ENCODE assay signal across 8 cellular contexts in the genomic region with DNA sequence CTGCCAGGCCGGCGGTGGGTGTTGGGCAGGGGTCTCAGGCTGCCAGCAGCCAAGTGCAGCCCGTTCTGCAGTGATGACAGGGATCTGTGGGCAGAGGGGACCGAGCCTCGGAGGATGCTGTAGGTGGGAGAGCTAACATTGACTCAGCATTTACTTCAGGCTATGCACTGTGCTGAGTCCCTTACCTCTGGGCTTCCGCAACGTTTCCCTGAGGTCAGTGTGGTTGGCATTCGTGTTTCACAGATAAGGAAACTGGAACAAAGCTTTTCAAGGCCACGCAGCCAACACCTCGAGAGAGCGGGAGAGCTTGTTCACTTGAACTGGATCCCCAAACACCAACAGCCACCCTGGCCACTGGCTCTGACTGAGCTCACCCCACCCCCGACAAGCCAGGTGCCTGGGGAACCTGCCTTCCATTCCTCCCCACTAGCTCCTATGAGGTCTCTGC. TPM values are rescaled to one million over a fixed set of nuclear protein-coding genes. Genes with fewer than 3 reads are reported as not detected.
DNase-seq lines count a peak whose midpoint lies in the region; TF ChIP-seq lines count a peak whose summit lies in the region.

No MANE protein-coding gene starts in this region.

- DNase-seq in breast epithelium (ENCODE audit: low spot score in 2 of 2): no peak
- no peak for DNase-seq in MCF 10A (ENCODE audit: unreplicated experiment)
- DNase-seq in MV-4-11 (lab: John Stamatoyannopoulos, UW): peak; percentile 44
- DNase-seq in adrenal gland: peak; percentile 17 to 68 (median 42)
- peak; percentile 17 to 25 for DNase-seq in stimulated activated CD8-positive, alpha-beta memory T cell treated with anti-CD3 and anti-CD28 coated beads, Interleukin-15, amount 100 ng/mL, for 4 hours (ENCODE audit: low read depth in 2 of 2)
- DNase-seq in SHP77 treated with DMSO at 0.1 percent for 48 hours (lab: John Stamatoyannopoulos, UW): no peak
- no peak for DNase-seq in GF-D8 (lab: John Stamatoyannopoulos, UW)

- H3K4me1 ChIP-seq in breast epithelium (peaks cover 0 to 7% of the 10 kb centered on the region in 2 donors), adrenal gland (replicated peaks in 1 of 2) (peaks cover 12% of the 10 kb centered on the region in 2 donors), iPS-20b (ENCODE audit: insufficient read depth, low read length) (no peaks in the 10 kb centered on the region)

- CTCF ChIA-PET in MCF 10A (lab: Yijun Ruan, JAX): no interaction called here

- H3K27me3 ChIP-seq in breast epithelium (peaks cover 0 to 3% of the 10 kb centered on the region in 2 donors), adrenal gland (no peaks in the 10 kb centered on the region), iPS-20b (ENCODE audit: insufficient read depth, low read length) (peaks cover 29% of the 10 kb centered on the region)

- no peaks in the 10 kb centered on the region for H3K36me3 Mint-ChIP-seq in MCF 10A (ENCODE audit: insufficient read depth, unreplicated experiment)

- H3K4me3 ChIP-seq in breast epithelium: peak overlapping the region in 2 of 3 donors; percentile 59 to 70
- H3K4me3 ChIP-seq in adrenal gland: peak overlapping the region in 1 of 4 donors; percentile 61
- H3K4me3 ChIP-seq in iPS-20b (ENCODE audit: low read length): peak overlapping the region; percentile 76

- POLR2A ChIA-PET in MCF 10A (lab: Yijun Ruan, JAX): no interaction called here

- no peak overlapping the region for H3K4me3 Mint-ChIP-seq in MCF 10A (ENCODE audit: unreplicated experiment)

- no peaks in the 10 kb centered on the region for H3K4me1 Mint-ChIP-seq in MCF 10A (ENCODE audit: insufficient read depth, unreplicated experiment)

- peak overlapping the region in 1 of 2 donors; percentile 56 for H3K27ac ChIP-seq in breast epithelium
- peak overlapping the region in 2 of 5 donors; percentile 74 to 86 for H3K27ac ChIP-seq in adrenal gland
- no peak overlapping the region for H3K27ac ChIP-seq in iPS-20b (ENCODE audit: low read length)

- peaks cover 28% of the 10 kb centered on the region for H3K27me3 Mint-ChIP-seq in MCF 10A (ENCODE audit: insufficient read depth, unreplicated experiment)

- no TSS peak for BruUV-seq in MCF 10A (replicated peaks; lab: Mats Ljungman, UMichigan)

- intact Hi-C loops in breast epithelium (cut with DNase I; ENCODE audit: low total_unique reads) (no loop called here), MCF 10A (cut with micrococcal nuclease) (no loop called here), adrenal gland (cut with DNase I) (no loop called here)

- WGBS in adrenal gland, 4 donors: 9 to 44% (median 15%) methylated on average over 3 to 12 of the region's 12 CpGs

- no peaks in the 10 kb centered on the region for H3K9me3 ChIP-seq in breast epithelium
- H3K9me3 ChIP-seq in adrenal gland (replicated peaks in 1 of 3): no peaks in the 10 kb centered on the region
- no peaks in the 10 kb centered on the region for H3K9me3 ChIP-seq in iPS-20b (ENCODE audit: insufficient read depth, low read depth, low read length)

- no peaks in the 10 kb centered on the region for H3K9me3 Mint-ChIP-seq in MCF 10A (ENCODE audit: unreplicated experiment)

- TF ChIP-seq POLR2A in breast epithelium (IDR thresholded peaks at IDR 0.05): no peak
- TF ChIP-seq POLR2A in adrenal gland (IDR thresholded peaks at IDR 0.05): no peak

- TF ChIP-seq CTCF in breast epithelium (IDR thresholded peaks at IDR 0.05) (no peak), MCF 10A (IDR thresholded peaks at IDR 0.05; ENCODE audit: unreplicated experiment) (no peak), adrenal gland (IDR thresholded peaks at IDR 0.05) (no peak)

- no peak overlapping the region for H3K9ac ChIP-seq in iPS-20b (ENCODE audit: low read depth, low read length)

- H3K36me3 ChIP-seq in breast epithelium: no peaks in the 10 kb centered on the region
- no peaks in the 10 kb centered on the region for H3K36me3 ChIP-seq in adrenal gland (replicated peaks in 1 of 2)
- no peaks in the 10 kb centered on the region for H3K36me3 ChIP-seq in iPS-20b (ENCODE audit: insufficient read depth, low read depth, low read length)

- no peak overlapping the region for H3K27ac Mint-ChIP-seq in MCF 10A (ENCODE audit: low read depth, unreplicated experiment)

RNA-seq across cellular contexts. Expression of a gene that starts 0.8 kb away (rescaled TPM):
- total RNA-seq in breast epithelium: not detected
- not detected in 2 replicates for total RNA-seq in MCF 10A (2022)
- total RNA-seq in adrenal gland: not detected
- polyA plus RNA-seq in adrenal gland: not detected

RNA-seq across cellular contexts. Expression of a gene that starts 27.3 kb away (rescaled TPM):
- total RNA-seq in breast epithelium (not detected), MCF 10A (2022) (not detected in 2 replicates), adrenal gland (1 to 10 TPM in 1 of 8 donors, under 1 TPM in 3, not detected in 4; 0.08 to 1.2 (median 0.56) TPM)
- 1 to 10 TPM in 1 of 3 donors, under 1 TPM in 2; 0.13 to 1.2 (median 0.46) TPM for polyA plus RNA-seq in adrenal gland

Comparison
In these comparisons a context has a peak if more than half of its experiments do, and no peak if none do; other contexts are left out.
1. DNase-seq: peak in MV-4-11 (single experiment), adrenal gland (7 of 7) and stimulated activated CD8-positive, alpha-beta memory T cell treated with anti-CD3 and anti-CD28 coated beads, Interleukin-15, amount 100 ng/mL, for 4 hours (2 of 2); none in breast epithelium (0 of 2), MCF 10A (single experiment), SHP77 treated with DMSO at 0.1 percent for 48 hours (single experiment) and GF-D8 (single experiment).